16 cellular contexts compared by ENCODE assay signal in genomic region chr3:127387556-127388153, GRCh38.
A peak's percentile ranks its signal among the peaks of the same experiment; 100 is the strongest.
DNase-seq lines count a peak whose midpoint lies in the region; ATAC-seq and TF ChIP-seq lines count a peak whose summit lies in the region.
"Had no signal": no experiment of that assay in that cellular context is flagged by ENCODE, and none has a peak within 500 bp of the region (broad histone marks: within the 10 kb centered on the region; RNA-seq: fewer than 3 reads in every experiment).

No MANE protein-coding gene starts in this region.

- ATAC-seq in heart right ventricle: no peak
- ATAC-seq: CD8-positive, alpha-beta T cell had no signal

- H3K27me3 Mint-ChIP-seq in endodermal cell (ENCODE audit: insufficient read depth) (peaks cover 13% of the 10 kb centered on the region), neural progenitor cell (ENCODE audit: insufficient read depth, low read depth) (peaks cover 9% of the 10 kb centered on the region)
- no peaks in the 10 kb centered on the region for H3K27me3 Mint-ChIP-seq in activated T-helper 1 cell treated with anti-CD3 and anti-CD28 coated beads, Interleukin-12 subunit alpha, Interleukin-12 subunit beta, Interleukin-2, Interleukin-4 antibody, amounts not matched to agents 30 ng/mL and 10 ng/mL and 1 ng/mL, durations not matched to agents 14 hours and 24 hours and 36 hours (ENCODE audit: insufficient read depth)
- peaks cover 3% of the 10 kb centered on the region for H3K27me3 Mint-ChIP-seq in activated naive CD4-positive, alpha-beta T cell treated with anti-CD3 and anti-CD28 coated beads for 36 hours (ENCODE audit: low read depth)

- H3K27ac Mint-ChIP-seq in endodermal cell: no peak overlapping the region
- H3K27ac Mint-ChIP-seq in neural progenitor cell: peak overlapping the region; percentile 46
- no peak overlapping the region for H3K27ac Mint-ChIP-seq in activated T-helper 1 cell treated with anti-CD3 and anti-CD28 coated beads, Interleukin-12 subunit alpha, Interleukin-12 subunit beta, Interleukin-2, Interleukin-4 antibody, amounts not matched to agents 30 ng/mL and 10 ng/mL and 1 ng/mL, durations not matched to agents 14 hours and 24 hours and 36 hours
- H3K27ac Mint-ChIP-seq in activated naive CD4-positive, alpha-beta T cell treated with anti-CD3 and anti-CD28 coated beads for 36 hours: no peak overlapping the region
- H3K27ac Mint-ChIP-seq: CD14-positive monocyte; CD8-positive, alpha-beta T cell had no signal

- peaks cover 5% of the 10 kb centered on the region for H3F3A ChIP-seq in neural progenitor cell (ENCODE audit: low read depth)

- H3K36me3 ChIP-seq in left ventricle myocardium inferior (no peaks in the 10 kb centered on the region), heart right ventricle (no peaks in the 10 kb centered on the region), endodermal cell (ENCODE audit: control insufficient read depth, insufficient read depth, low read length) (no peaks in the 10 kb centered on the region), neural progenitor cell (no peaks in the 10 kb centered on the region), spleen (no peaks in the 10 kb centered on the region)

- H3K9me3 Mint-ChIP-seq in endodermal cell (peaks cover 2% of the 10 kb centered on the region), neural progenitor cell (peaks cover 9% of the 10 kb centered on the region)
- H3K9me3 Mint-ChIP-seq in activated T-helper 1 cell treated with anti-CD3 and anti-CD28 coated beads, Interleukin-12 subunit alpha, Interleukin-12 subunit beta, Interleukin-2, Interleukin-4 antibody, amounts not matched to agents 30 ng/mL and 10 ng/mL and 1 ng/mL, durations not matched to agents 14 hours and 24 hours and 36 hours: no peaks in the 10 kb centered on the region
- no peaks in the 10 kb centered on the region for H3K9me3 Mint-ChIP-seq in activated naive CD4-positive, alpha-beta T cell treated with anti-CD3 and anti-CD28 coated beads for 36 hours
- H3K9me3 Mint-ChIP-seq: CD8-positive, alpha-beta T cell had no signal

- H3K4me3 ChIP-seq in left ventricle myocardium inferior: no peak overlapping the region
- no peak overlapping the region for H3K4me3 ChIP-seq in heart right ventricle
- no peak overlapping the region for H3K4me3 ChIP-seq in endodermal cell (ENCODE audit: low read length)
- H3K4me3 ChIP-seq in neural progenitor cell: no peak overlapping the region
- H3K4me3 ChIP-seq in spleen: no peak overlapping the region

- peaks cover 96% of the 10 kb centered on the region for H3K27me3 ChIP-seq in left ventricle myocardium inferior (ENCODE audit: low read depth)
- H3K27me3 ChIP-seq in heart right ventricle: peaks cover 0 to 69% (median 50%) of the 10 kb centered on the region in 7 donors
- no peaks in the 10 kb centered on the region for H3K27me3 ChIP-seq in endodermal cell (ENCODE audit: control insufficient read depth, insufficient read depth, low read length, poor library complexity, severe bottlenecking)
- H3K27me3 ChIP-seq in neural progenitor cell: no peaks in the 10 kb centered on the region
- peaks cover 0 to 62% (median 0%) of the 10 kb centered on the region in 7 donors for H3K27me3 ChIP-seq in spleen (replicated peaks in 1 of 7)

- TF ChIP-seq CTCF in left ventricle myocardium inferior (IDR thresholded peaks at IDR 0.05; ENCODE audit: borderline replicate concordance) (no peak), heart right ventricle (IDR thresholded peaks at IDR 0.05) (no peak), endodermal cell (conservative IDR thresholded peaks at IDR 0.05) (no peak), neural progenitor cell (IDR thresholded peaks at IDR 0.05) (no peak), spleen (IDR thresholded peaks at IDR 0.05 in 8 of 11, conservative IDR thresholded peaks at IDR 0.05 in 3 of 11) (no peak)

- DNase-seq in left ventricle myocardium inferior (peak; percentile 5), heart right ventricle (no peak), endodermal cell (peak; percentile 34), neural progenitor cell (ENCODE audit: low spot score) (no peak), spleen (peak; percentile 46), RKO (ENCODE audit: low spot score) (no peak)
- no peak for DNase-seq in activated T-helper 1 cell treated with anti-CD3 and anti-CD28 coated beads, Interleukin-12 subunit alpha, Interleukin-12 subunit beta, Interleukin-2, Interleukin-4 antibody, amounts not matched to agents 30 ng/mL and 10 ng/mL and 1 ng/mL, durations not matched to agents 14 hours and 24 hours and 36 hours (ENCODE audit: low spot score)
- DNase-seq in activated naive CD4-positive, alpha-beta T cell treated with anti-CD3 and anti-CD28 coated beads for 36 hours: no peak
- DNase-seq: CD8-positive, alpha-beta T cell; COR-L47; DND-41; GF-D8; GOT3; H9 had no signal

- H3K4me1 Mint-ChIP-seq in endodermal cell (no peaks in the 10 kb centered on the region), neural progenitor cell (peaks cover 46% of the 10 kb centered on the region)
- H3K4me1 Mint-ChIP-seq in activated T-helper 1 cell treated with anti-CD3 and anti-CD28 coated beads, Interleukin-12 subunit alpha, Interleukin-12 subunit beta, Interleukin-2, Interleukin-4 antibody, amounts not matched to agents 30 ng/mL and 10 ng/mL and 1 ng/mL, durations not matched to agents 14 hours and 24 hours and 36 hours (ENCODE audit: low read depth): no peaks in the 10 kb centered on the region
- no peaks in the 10 kb centered on the region for H3K4me1 Mint-ChIP-seq in activated naive CD4-positive, alpha-beta T cell treated with anti-CD3 and anti-CD28 coated beads for 36 hours (ENCODE audit: low read depth)
- H3K4me1 Mint-ChIP-seq: CD14-positive monocyte had no signal

- H3K9ac ChIP-seq in endodermal cell (ENCODE audit: extremely low read depth, low read length, poor library complexity, severe bottlenecking) (no peak overlapping the region), neural progenitor cell (no peak overlapping the region)

- TF ChIP-seq POLR2A in spleen (IDR thresholded peaks at IDR 0.05): no peak

- H3K4me1 ChIP-seq in left ventricle myocardium inferior (no peaks in the 10 kb centered on the region), heart right ventricle (no peaks in the 10 kb centered on the region), endodermal cell (ENCODE audit: control insufficient read depth, insufficient read depth, low read length) (no peaks in the 10 kb centered on the region), neural progenitor cell (peaks cover 19% of the 10 kb centered on the region), spleen (no peaks in the 10 kb centered on the region)

- intact Hi-C loops in left ventricle myocardium inferior (cut with micrococcal nuclease): no loop called here
- intact Hi-C loops in heart right ventricle (cut with DNase I): loop anchor here in 1 of 10 donors (1.0 kb wide), 1 partner anchor 37 kb away; no protein-coding TSS in a partner anchor
- intact Hi-C loops in spleen (cut with DNase I; ENCODE audit: low total_unique reads): no loop called here
- intact Hi-C loops in activated T-helper 1 cell treated with anti-CD3 and anti-CD28 coated beads, Interleukin-12 subunit alpha, Interleukin-12 subunit beta, Interleukin-2, Interleukin-4 antibody, amounts not matched to agents 30 ng/mL and 10 ng/mL and 1 ng/mL, durations not matched to agents 14 hours and 24 hours and 36 hours (cut with micrococcal nuclease): no loop called here
- intact Hi-C loops in activated naive CD4-positive, alpha-beta T cell treated with anti-CD3 and anti-CD28 coated beads for 36 hours (cut with micrococcal nuclease): no loop called here

- CTCF ChIA-PET in activated naive CD4-positive, alpha-beta T cell treated with anti-CD3 and anti-CD28 coated beads for 36 hours (lab: Charles Lee): no interaction called here

- no peak overlapping the region for H3K27ac ChIP-seq in left ventricle myocardium inferior (replicated peaks)
- H3K27ac ChIP-seq in heart right ventricle: no peak overlapping the region
- H3K27ac ChIP-seq in endodermal cell (ENCODE audit: low read depth, low read length): no peak overlapping the region
- H3K27ac ChIP-seq in neural progenitor cell: no peak overlapping the region
- H3K27ac ChIP-seq in spleen: no peak overlapping the region
- H3K27ac ChIP-seq: 22Rv1 had no signal

- H3K4me3 Mint-ChIP-seq in endodermal cell (no peak overlapping the region), neural progenitor cell (no peak overlapping the region)
- H3K4me3 Mint-ChIP-seq in activated T-helper 1 cell treated with anti-CD3 and anti-CD28 coated beads, Interleukin-12 subunit alpha, Interleukin-12 subunit beta, Interleukin-2, Interleukin-4 antibody, amounts not matched to agents 30 ng/mL and 10 ng/mL and 1 ng/mL, durations not matched to agents 14 hours and 24 hours and 36 hours: no peak overlapping the region
- no peak overlapping the region for H3K4me3 Mint-ChIP-seq in activated naive CD4-positive, alpha-beta T cell treated with anti-CD3 and anti-CD28 coated beads for 36 hours
- H3K4me3 Mint-ChIP-seq: CD14-positive monocyte; CD8-positive, alpha-beta T cell; H9 had no signal

- H3K36me3 Mint-ChIP-seq in endodermal cell (ENCODE audit: low read depth) (no peaks in the 10 kb centered on the region), neural progenitor cell (no peaks in the 10 kb centered on the region)
- H3K36me3 Mint-ChIP-seq in activated T-helper 1 cell treated with anti-CD3 and anti-CD28 coated beads, Interleukin-12 subunit alpha, Interleukin-12 subunit beta, Interleukin-2, Interleukin-4 antibody, amounts not matched to agents 30 ng/mL and 10 ng/mL and 1 ng/mL, durations not matched to agents 14 hours and 24 hours and 36 hours (ENCODE audit: low read depth): no peaks in the 10 kb centered on the region
- no peaks in the 10 kb centered on the region for H3K36me3 Mint-ChIP-seq in activated naive CD4-positive, alpha-beta T cell treated with anti-CD3 and anti-CD28 coated beads for 36 hours (ENCODE audit: low read depth)
- H3K36me3 Mint-ChIP-seq: CD14-positive monocyte; CD8-positive, alpha-beta T cell had no signal

- WGBS in heart right ventricle, 2 donors: 73 to 77% methylated on average over 8 of the region's 8 CpGs
- 78 to 89% methylated on average over 5 to 8 of the region's 8 CpGs for WGBS in endodermal cell (ENCODE audit: insufficient coverage in 1 of 2, insufficient read length in 1 of 2), 2 experiments
- 77 to 88% (median 79%) methylated on average over 8 of the region's 8 CpGs for WGBS in spleen, 5 donors

- no peak overlapping the region for H2AFZ ChIP-seq in neural progenitor cell (replicated peaks)

- H3K4me2 ChIP-seq in neural progenitor cell: no peak overlapping the region

- H3K9me3 ChIP-seq in left ventricle myocardium inferior (replicated peaks): peaks cover 6% of the 10 kb centered on the region
- peaks cover 0 to 5% (median 0%) of the 10 kb centered on the region in 11 donors for H3K9me3 ChIP-seq in heart right ventricle
- no peaks in the 10 kb centered on the region for H3K9me3 ChIP-seq in endodermal cell (ENCODE audit: control insufficient read depth, low read length)
- H3K9me3 ChIP-seq in neural progenitor cell (ENCODE audit: low read depth): no peaks in the 10 kb centered on the region
- no peaks in the 10 kb centered on the region for H3K9me3 ChIP-seq in spleen

- H4K20me1 ChIP-seq in neural progenitor cell (ENCODE audit: low read depth): no peaks in the 10 kb centered on the region

- no peaks in the 10 kb centered on the region for H3K79me2 ChIP-seq in neural progenitor cell (ENCODE audit: low read depth)

Comparison
In these comparisons a context has a peak if more than half of its experiments do, and no peak if none do; other contexts are left out.
1. DNase-seq: peak in left ventricle myocardium inferior (single experiment), endodermal cell (single experiment) and spleen (single experiment); none in heart right ventricle (0 of 2), neural progenitor cell (single experiment), RKO (single experiment), activated T-helper 1 cell treated with anti-CD3 and anti-CD28 coated beads, Interleukin-12 subunit alpha, Interleukin-12 subunit beta, Interleukin-2, Interleukin-4 antibody, amounts not matched to agents 30 ng/mL and 10 ng/mL and 1 ng/mL, durations not matched to agents 14 hours and 24 hours and 36 hours (single experiment) and activated naive CD4-positive, alpha-beta T cell treated with anti-CD3 and anti-CD28 coated beads for 36 hours (single experiment).